15 cellular contexts compared by ENCODE assay signal in the genomic region with DNA sequence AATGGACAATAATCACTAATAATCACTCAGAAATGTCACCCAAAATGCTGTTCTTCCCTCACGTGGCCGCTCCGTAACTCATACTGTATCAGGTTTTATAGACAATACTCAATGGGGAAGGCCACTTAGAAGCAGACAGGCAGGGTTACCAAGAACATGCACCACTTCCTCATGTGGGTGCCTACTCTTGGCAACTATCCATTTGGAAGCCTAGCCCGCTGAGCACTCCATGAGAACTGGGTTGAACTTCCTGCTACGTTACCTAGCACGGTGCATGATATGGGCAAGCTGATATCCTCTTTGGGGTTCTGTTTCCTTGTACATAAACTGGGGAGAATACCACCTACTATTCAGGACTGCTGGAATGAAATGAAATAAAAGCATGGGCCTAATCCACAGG. TPM values are rescaled to one million over a fixed set of nuclear protein-coding genes. Genes with fewer than 3 reads are reported as not detected.
DNase-seq lines count a peak whose midpoint lies in the region; ATAC-seq and TF ChIP-seq lines count a peak whose summit lies in the region.
"Had no signal": no experiment of that assay in that cellular context is flagged by ENCODE, and none has a peak within 500 bp of the region (broad histone marks: within the 10 kb centered on the region; RNA-seq: fewer than 3 reads in every experiment).

No MANE protein-coding gene starts in this region.

- ATAC-seq in DND-41 (ENCODE audit: insufficient read depth, low read depth) (0 out of 3 replicates have a peak, but pooled peaks have one; percentile 35), heart right ventricle (peak in 7 of 8 donors; percentile 37 to 87 (median 62)), GM21515 (IDR thresholded peaks at IDR 0.05; ENCODE audit: unreplicated experiment) (no peak)

- peaks cover 18% of the 10 kb centered on the region; the same call in 1 of the 2 replicates for H4K20me1 ChIP-seq in DND-41 (ENCODE audit: insufficient read depth, low read length)

- H3K4me1 ChIP-seq in DND-41 (ENCODE audit: insufficient read depth, low read length) (no peaks in the 10 kb centered on the region), heart right ventricle (peaks cover 0 to 35% (median 12%) of the 10 kb centered on the region in 9 donors), neutrophil (ENCODE audit: control insufficient read depth in 1 of 2, insufficient read depth in 1 of 2, low read depth in 1 of 2, low read length in 1 of 2) (peaks cover 0 to 12% of the 10 kb centered on the region in 2 experiments)
- H3K4me1 ChIP-seq: SJCRH30 had no signal

- no peak overlapping the region for H3K4me3 ChIP-seq in DND-41 (ENCODE audit: low read depth in 1 of 2, low read length in 2 of 2)
- H3K4me3 ChIP-seq in heart right ventricle = no peak overlapping the region
- no peak overlapping the region for H3K4me3 ChIP-seq in neutrophil (ENCODE audit: low read depth in 1 of 2, low read length in 1 of 2)
- no peak overlapping the region for H3K4me3 ChIP-seq in H7 (ENCODE audit: insufficient read depth, low read depth, low read length)
- H3K4me3 ChIP-seq: BLaER1, SJCRH30 had no signal

- 75 to 77% methylated on average over 6 of the region's 6 CpGs for WGBS in heart right ventricle, 2 donors

- no peak overlapping the region for H3K9ac ChIP-seq in DND-41 (ENCODE audit: low read depth, low read length)
- H3K9ac ChIP-seq: BLaER1 had no signal

- H3K9me3 ChIP-seq in DND-41 (ENCODE audit: insufficient read depth, low read length, severe bottlenecking) = no peaks in the 10 kb centered on the region
- H3K9me3 ChIP-seq in heart right ventricle = peaks cover 0 to 7% (median 0%) of the 10 kb centered on the region in 11 donors
- H3K9me3 ChIP-seq in neutrophil = no peaks in the 10 kb centered on the region
- H3K9me3 ChIP-seq: BLaER1, SJCRH30 had no signal

- no peak overlapping the region for H2AFZ ChIP-seq in DND-41 (ENCODE audit: low read depth, low read length)

- H3K79me2 ChIP-seq in DND-41 (ENCODE audit: insufficient read depth, low read length) = peaks cover 32% of the 10 kb centered on the region

- intact Hi-C loops in heart right ventricle (cut with DNase I) = no loop called here

- no peak for TF ChIP-seq CTCF in DND-41 (IDR thresholded peaks at IDR 0.05; ENCODE audit: borderline replicate concordance, extremely low read depth, low read length, poor library complexity, severe bottlenecking)
- TF ChIP-seq CTCF in heart right ventricle (IDR thresholded peaks at IDR 0.05) = no peak
- TF ChIP-seq CTCF in neutrophil (IDR thresholded peaks at IDR 0.05) = no peak

- no peak overlapping the region for H3K27ac ChIP-seq in DND-41 (ENCODE audit: low read length)
- peak overlapping the region in 1 of 10 donors; percentile 11 for H3K27ac ChIP-seq in heart right ventricle
- H3K27ac ChIP-seq in neutrophil = peak overlapping the region; percentile 22
- H3K27ac ChIP-seq: BLaER1, SJCRH30 had no signal

- DNase-seq in DND-41 (no peak), NCI-H2029 treated with DMSO at 0.1 percent for 48 hours (lab: John Stamatoyannopoulos, UW) (peak; percentile 93), heart right ventricle (peak in 1 of 2 donors; percentile 31), glomerular visceral epithelial cell (ENCODE audit: extremely low spot score) (no peak), H7 (no peak)
- no peak for DNase-seq in activated CD8-positive, alpha-beta memory T cell treated with anti-CD3 and anti-CD28 coated beads, Interleukin-2, amount 50 U/mL, for 4 hours
- DNase-seq: activated B cell treated with CpG ODN at 0.5 μM for 24 hours, amniotic stem cell, NCI-H1417 treated with DMSO at 0.1 percent for 48 hours, NCI-H774, posterior cingulate gyrus, SJCRH30 had no signal

- H3K36me3 ChIP-seq in DND-41 (ENCODE audit: insufficient read depth, low read length) (peaks cover 86% of the 10 kb centered on the region), heart right ventricle (peaks cover 0 to 91% (median 15%) of the 10 kb centered on the region in 9 donors), neutrophil (peaks cover 52% of the 10 kb centered on the region), H7 (replicated peaks; ENCODE audit: control insufficient read depth, insufficient read depth, low read length) (peaks cover 4% of the 10 kb centered on the region)
- H3K36me3 ChIP-seq: SJCRH30 had no signal

- H3K4me2 ChIP-seq in DND-41 (ENCODE audit: insufficient read depth, low read length) = no peak overlapping the region
- H3K4me2 ChIP-seq: BLaER1 had no signal

- no peaks in the 10 kb centered on the region for H3K27me3 ChIP-seq in DND-41 (ENCODE audit: insufficient read depth, low read length, poor library complexity)
- no peaks in the 10 kb centered on the region for H3K27me3 ChIP-seq in heart right ventricle
- H3K27me3 ChIP-seq in neutrophil = no peaks in the 10 kb centered on the region
- no peaks in the 10 kb centered on the region for H3K27me3 ChIP-seq in H7 (ENCODE audit: control insufficient read depth, insufficient read depth, low read length)
- H3K27me3 ChIP-seq: BLaER1, SJCRH30 had no signal

RNA-seq across cellular contexts. Expression of a gene that starts 14.3 kb away (rescaled TPM):
- total RNA-seq in heart right ventricle = 10 to 100 TPM; 20.6 to 52.5 (median 28.0) TPM
- polyA plus RNA-seq in heart right ventricle = 10 to 100 TPM; 14.2 to 47.8 TPM
- total RNA-seq in H7 (2014; rRNA removed; shearing (Covaris generic)) = 10.5 and 13.8 TPM in 2 replicates
